In the genomic region with DNA sequence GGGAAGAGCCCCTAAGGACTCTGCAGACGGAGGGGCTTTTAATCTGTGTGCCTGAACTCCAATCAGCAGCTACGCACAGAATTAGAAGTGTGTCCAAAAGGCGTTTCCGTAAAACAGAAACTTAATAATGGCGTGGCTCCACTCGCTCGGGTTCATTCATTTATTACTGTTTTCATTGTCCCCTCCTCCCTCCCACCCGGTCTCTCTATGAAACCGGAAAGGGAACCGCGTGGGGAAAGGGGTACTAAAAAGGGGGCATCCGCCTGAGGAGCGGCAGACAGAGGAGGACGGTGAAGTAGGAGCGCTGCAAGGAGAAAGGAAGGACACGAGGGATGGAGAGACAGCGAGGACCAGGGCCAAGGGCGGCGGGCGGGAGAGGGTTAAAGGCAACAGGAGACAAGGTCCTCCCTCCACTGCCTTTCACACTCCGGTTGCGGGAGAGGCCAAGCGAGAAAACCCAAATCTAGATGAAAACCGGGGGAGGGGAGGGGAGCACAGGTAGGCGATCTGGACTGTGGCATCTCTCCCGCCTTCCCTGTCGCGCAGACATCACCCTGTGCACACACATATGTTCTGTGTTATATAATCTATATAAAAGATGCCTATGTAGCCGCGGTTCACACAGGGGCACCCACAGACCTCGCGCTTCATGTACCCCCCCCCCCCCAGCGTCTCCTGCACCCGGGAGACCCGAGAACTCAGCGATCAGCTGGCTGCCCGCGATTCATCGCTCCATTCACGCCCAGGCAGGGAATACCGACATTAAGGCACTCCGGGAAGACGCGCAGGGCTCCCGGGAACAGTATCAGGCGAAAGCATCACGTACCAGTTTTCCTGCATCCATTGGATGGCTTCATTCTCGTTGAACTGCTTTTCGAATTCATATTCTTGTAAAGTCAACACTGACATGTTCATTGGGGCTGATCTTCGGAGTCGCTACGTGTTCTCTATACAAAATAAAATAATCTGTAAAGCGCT, we compare ENCODE assay signal across 8 cellular contexts. TPM values are rescaled to one million over a fixed set of nuclear protein-coding genes. Genes with fewer than 3 reads are reported as not detected.
A peak's percentile ranks its signal among the peaks of the same experiment; 100 is the strongest.
DNase-seq lines count a peak whose midpoint lies in the region; ATAC-seq and TF ChIP-seq lines count a peak whose summit lies in the region.

No MANE protein-coding gene starts in this region.

- intact Hi-C loops in activated CD8-positive, alpha-beta T cell treated with anti-CD3 and anti-CD28 coated beads for 36 hours (cut with micrococcal nuclease) = no loop called here

- H3K9me3 Mint-ChIP-seq in activated CD8-positive, alpha-beta T cell treated with anti-CD3 and anti-CD28 coated beads for 36 hours = no peaks in the 10 kb centered on the region

- peak overlapping the region; percentile 91 for H3K27ac Mint-ChIP-seq in activated CD8-positive, alpha-beta T cell treated with anti-CD3 and anti-CD28 coated beads for 36 hours

- H3K4me1 Mint-ChIP-seq in activated CD8-positive, alpha-beta T cell treated with anti-CD3 and anti-CD28 coated beads for 36 hours (ENCODE audit: low read depth) = peaks cover 32% of the 10 kb centered on the region

- CTCF ChIA-PET in activated CD8-positive, alpha-beta T cell treated with anti-CD3 and anti-CD28 coated beads for 36 hours (lab: Charles Lee) = interaction anchor here (0.9 to 1.5 kb wide), 6 partner anchors 13 to 312 kb away, joined by 3 to 5 read pairs (median 3); no protein-coding TSS in a partner anchor

- ATAC-seq in HG02642 (IDR thresholded peaks at IDR 0.05; ENCODE audit: poor library complexity, unreplicated experiment) = peak; percentile 10
- ATAC-seq in activated CD8-positive, alpha-beta T cell treated with anti-CD3 and anti-CD28 coated beads for 36 hours = peak; percentile 45

- TF ChIP-seq CTCF in activated CD8-positive, alpha-beta T cell treated with anti-CD3 and anti-CD28 coated beads for 36 hours (IDR thresholded peaks at IDR 0.05) = no peak

- POLR2A ChIA-PET in activated CD8-positive, alpha-beta T cell treated with anti-CD3 and anti-CD28 coated beads for 36 hours (lab: Charles Lee) = interaction anchor here (0.7 to 3.9 kb wide), 13 partner anchors 10 to 319 kb away, joined by 3 to 21 read pairs (median 4); no protein-coding TSS in a partner anchor

- peak overlapping the region; percentile 88 for H3K4me3 Mint-ChIP-seq in activated CD8-positive, alpha-beta T cell treated with anti-CD3 and anti-CD28 coated beads for 36 hours

- peak; percentile 80 for DNase-seq in G401 (ENCODE audit: low spot score)
- peak; percentile 68 to 73 for DNase-seq in NCI-H526 (lab: John Stamatoyannopoulos, UW)
- peak; percentile 80 for DNase-seq in activated CD8-positive, alpha-beta T cell treated with anti-CD3 and anti-CD28 coated beads for 36 hours
- DNase-seq in effector CD4-positive, alpha-beta T cell = peak; percentile 7
- peak; percentile 82 for DNase-seq in medulla oblongata (ENCODE audit: extremely low spot score)
- DNase-seq in stimulated activated CD8-positive, alpha-beta memory T cell treated with anti-CD3 and anti-CD28 coated beads, Interleukin-15, amount 100 ng/mL, for 24 hours (ENCODE audit: low read depth) = peak; percentile 27
- no peak for DNase-seq in NCI-H187 treated with DMSO at 0.1 percent for 48 hours (lab: John Stamatoyannopoulos, UW)

- H3K36me3 Mint-ChIP-seq in activated CD8-positive, alpha-beta T cell treated with anti-CD3 and anti-CD28 coated beads for 36 hours (ENCODE audit: low read depth) = peaks cover 10% of the 10 kb centered on the region

- no peaks in the 10 kb centered on the region for H3K27me3 Mint-ChIP-seq in activated CD8-positive, alpha-beta T cell treated with anti-CD3 and anti-CD28 coated beads for 36 hours

- in situ Hi-C loops in G401 (cut with HindIII; ENCODE audit: low sequenced_read_pairs) = no loop called here

RNA-seq across cellular contexts. Expression of a gene that starts 0.7 kb away (rescaled TPM):
- total RNA-seq in G401 (2014; rRNA removed; shearing (Covaris generic)) = 39.9 and 40.5 TPM in 2 replicates
- total RNA-seq in activated CD8-positive, alpha-beta T cell treated with anti-CD3 and anti-CD28 coated beads for 36 hours = 1 to 10 TPM; 4.7 to 7.7 TPM
